9 cellular contexts compared by ENCODE assay signal in the genomic region with DNA sequence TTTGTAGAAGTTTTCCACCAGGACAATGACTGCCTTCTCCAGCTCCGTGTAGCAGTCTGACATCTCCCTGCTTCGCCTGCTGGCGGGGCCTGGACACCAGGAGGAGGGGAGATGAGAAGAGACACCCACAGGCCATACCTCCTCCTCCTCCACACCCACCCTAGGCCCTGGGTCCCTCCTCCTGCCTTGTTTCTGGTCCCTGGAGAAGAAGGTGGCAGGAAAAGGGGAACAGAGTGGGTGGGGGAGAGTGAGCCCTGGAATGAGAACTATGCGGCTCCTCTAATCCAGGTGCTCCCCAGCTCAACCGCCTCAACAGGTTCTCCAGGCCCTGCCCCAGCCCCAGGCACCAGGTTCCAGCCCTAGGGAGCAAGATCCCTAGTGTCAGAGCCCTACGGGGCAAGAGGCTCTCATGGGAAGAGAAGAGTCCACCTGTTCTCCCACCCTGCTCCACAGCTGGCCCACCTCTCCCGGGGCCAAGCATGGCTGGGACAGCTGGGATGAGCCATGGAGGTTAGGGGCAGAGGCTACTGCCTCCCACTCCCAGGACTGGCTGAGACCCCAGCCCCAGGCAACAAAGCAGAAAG. TPM values are rescaled to one million over a fixed set of nuclear protein-coding genes. Genes with fewer than 3 reads are reported as not detected.
DNase-seq lines count a peak whose midpoint lies in the region; ATAC-seq and TF ChIP-seq lines count a peak whose summit lies in the region.
"Had no signal": no experiment of that assay in that cellular context is flagged by ENCODE, and none has a peak within 500 bp of the region (broad histone marks: within the 10 kb centered on the region; RNA-seq: fewer than 3 reads in every experiment).

No MANE protein-coding gene starts in this region.

- H3K9me3 ChIP-seq in BLaER1: no peaks in the 10 kb centered on the region
- no peaks in the 10 kb centered on the region for H3K9me3 ChIP-seq in psoas muscle

- H3K36me3 ChIP-seq in BLaER1 (no peaks in the 10 kb centered on the region), psoas muscle (ENCODE audit: insufficient read depth in 1 of 2, low read depth in 1 of 2) (peaks cover 0 to 29% of the 10 kb centered on the region in 2 donors)

- no peaks in the 10 kb centered on the region for H4K20me1 ChIP-seq in BLaER1

- 56 to 72% (median 63%) methylated on average over 7 of the region's 7 CpGs for WGBS in psoas muscle, 3 donors

- H3K27me3 ChIP-seq in BLaER1 (no peaks in the 10 kb centered on the region), psoas muscle (ENCODE audit: insufficient read depth in 3 of 3, low read length in 2 of 3) (no peaks in the 10 kb centered on the region)

- H3K4me3 ChIP-seq in BLaER1 (no peak overlapping the region), fibroblast of mammary gland (ENCODE audit: control insufficient read depth, low read depth, low read length) (peak overlapping the region; percentile 94), psoas muscle (peak overlapping the region; percentile 66)

- H3K9ac ChIP-seq in BLaER1: no peak overlapping the region

- H3K27ac ChIP-seq in BLaER1: peak overlapping the region; percentile 59
- H3K27ac ChIP-seq in psoas muscle: peak overlapping the region; percentile 81

- DNase-seq in fibroblast of mammary gland (ENCODE audit: low read depth) (no peak), psoas muscle (no peak), inferior parietal cortex (ENCODE audit: extremely low spot score) (no peak), activated gamma-delta T cell treated with Interleukin-2 at 50 U/mL for 16 hours (no peak)
- no peak for DNase-seq in activated T-cell treated with anti-CD3 and anti-CD28 coated beads, Interleukin-2, amount 50 U/mL, for 1 hour
- no peak for DNase-seq in activated naive CD4-positive, alpha-beta T cell treated with anti-CD3 and anti-CD28 coated beads, Interleukin-2, amount 50 U/mL, for 72 hours (ENCODE audit: low spot score in 2 of 2)
- DNase-seq: activated CD4-positive, alpha-beta T cell treated with anti-CD3 and anti-CD28 coated beads for 1 hour had no signal

- no peaks in the 10 kb centered on the region for H3K9me3 Mint-ChIP-seq in activated naive CD4-positive, alpha-beta T cell treated with anti-CD3 and anti-CD28 coated beads, Interleukin-2, amount 50 U/mL, for 72 hours

- H3K4me2 ChIP-seq in BLaER1: peak overlapping the region; percentile 57

- TF ChIP-seq CTCF in fibroblast of mammary gland (conservative IDR thresholded peaks at IDR 0.05; ENCODE audit: control insufficient read depth, insufficient read depth, low read depth, low read length): no peak
- no peak for TF ChIP-seq CTCF in psoas muscle (IDR thresholded peaks at IDR 0.05)

- no peaks in the 10 kb centered on the region for H3K36me3 Mint-ChIP-seq in activated naive CD4-positive, alpha-beta T cell treated with anti-CD3 and anti-CD28 coated beads, Interleukin-2, amount 50 U/mL, for 72 hours

- ATAC-seq in SK-N-SH treated with all-trans-retinoic acid at 6 μM for 48 hours (peak; percentile 26), psoas muscle (no peak)
- ATAC-seq in activated naive CD4-positive, alpha-beta T cell treated with anti-CD3 and anti-CD28 coated beads, Interleukin-2, amount 50 U/mL, for 72 hours: no peak

- intact Hi-C loops in psoas muscle (cut with DNase I): no loop called here

- peaks cover 43% of the 10 kb centered on the region for H3K4me1 ChIP-seq in BLaER1
- peaks cover 23% of the 10 kb centered on the region for H3K4me1 ChIP-seq in psoas muscle

- peak overlapping the region in 1 of 2 donors; percentile 36 for H3K27ac Mint-ChIP-seq in activated naive CD4-positive, alpha-beta T cell treated with anti-CD3 and anti-CD28 coated beads, Interleukin-2, amount 50 U/mL, for 72 hours

TF ChIP-seq in SK-N-SH treated with all-trans-retinoic acid at 6 μM for 48 hours, 23 proteins besides CTCF, POLR2A, EP300 and RAD21:
- TF ChIP-seq, protein P1, sequence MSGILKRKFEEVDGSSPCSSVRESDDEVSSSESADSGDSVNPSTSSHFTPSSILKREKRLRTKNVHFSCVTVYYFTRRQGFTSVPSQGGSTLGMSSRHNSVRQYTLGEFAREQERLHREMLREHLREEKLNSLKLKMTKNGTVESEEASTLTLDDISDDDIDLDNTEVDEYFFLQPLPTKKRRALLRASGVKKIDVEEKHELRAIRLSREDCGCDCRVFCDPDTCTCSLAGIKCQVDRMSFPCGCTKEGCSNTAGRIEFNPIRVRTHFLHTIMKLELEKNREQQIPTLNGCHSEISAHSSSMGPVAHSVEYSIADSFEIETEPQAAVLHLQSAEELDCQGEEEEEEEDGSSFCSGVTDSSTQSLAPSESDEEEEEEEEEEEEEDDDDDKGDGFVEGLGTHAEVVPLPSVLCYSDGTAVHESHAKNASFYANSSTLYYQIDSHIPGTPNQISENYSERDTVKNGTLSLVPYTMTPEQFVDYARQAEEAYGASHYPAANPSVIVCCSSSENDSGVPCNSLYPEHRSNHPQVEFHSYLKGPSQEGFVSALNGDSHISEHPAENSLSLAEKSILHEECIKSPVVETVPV (CRISPR knock-in tag; IDR thresholded peaks at IDR 0.05): no peak
- TF ChIP-seq ZFP30 (CRISPR knock-in tag; IDR thresholded peaks at IDR 0.05) (no peak), ISL1 (CRISPR knock-in tag; IDR thresholded peaks at IDR 0.05) (no peak), BACH2 (CRISPR knock-in tag; IDR thresholded peaks at IDR 0.05; ENCODE audit: borderline replicate concordance) (no peak), OSR1 (CRISPR knock-in tag; IDR thresholded peaks at IDR 0.05) (no peak), TCF4 (CRISPR knock-in tag; IDR thresholded peaks at IDR 0.05; ENCODE audit: borderline replicate concordance) (no peak), ZFP3 (CRISPR knock-in tag; IDR thresholded peaks at IDR 0.05) (no peak)

RNA-seq across cellular contexts. Expression of a gene that starts 4.8 kb away (rescaled TPM):
- total RNA-seq in psoas muscle: 10 to 100 TPM; 23.3 to 57.2 (median 38.3) TPM
- polyA plus RNA-seq in psoas muscle: 100 to 1,000 TPM in 1 of 3 donors, 10 to 100 TPM in 2; 23.5 to 251 (median 38.1) TPM
- not detected for total RNA-seq in activated naive CD4-positive, alpha-beta T cell treated with anti-CD3 and anti-CD28 coated beads, Interleukin-2, amount 50 U/mL, for 72 hours

RNA-seq across cellular contexts. Expression of a gene that starts 7.9 kb away (rescaled TPM):
- total RNA-seq in psoas muscle: under 1 TPM in 1 of 4 donors, not detected in 3; 0.22 TPM
- polyA plus RNA-seq in psoas muscle: under 1 TPM; 0.38 to 0.48 (median 0.39) TPM
- not detected for total RNA-seq in activated naive CD4-positive, alpha-beta T cell treated with anti-CD3 and anti-CD28 coated beads, Interleukin-2, amount 50 U/mL, for 72 hours

RNA-seq across cellular contexts. Expression of a gene that starts 19.1 kb away (rescaled TPM):
- 100 to 1,000 TPM in 2 of 4 donors, 10 to 100 TPM in 2; 72.4 to 199 (median 106) TPM for total RNA-seq in psoas muscle
- 100 to 1,000 TPM in 2 of 3 donors, 10 to 100 TPM in 1; 79.6 to 159 (median 133) TPM for polyA plus RNA-seq in psoas muscle
- total RNA-seq in activated naive CD4-positive, alpha-beta T cell treated with anti-CD3 and anti-CD28 coated beads, Interleukin-2, amount 50 U/mL, for 72 hours: 1 to 10 TPM; 4.2 to 6.0 TPM

RNA-seq across cellular contexts. Expression of a gene that starts 20.1 kb away (rescaled TPM):
- total RNA-seq in psoas muscle: 1,000 to 10,000 TPM in 3 of 4 donors, 100 to 1,000 TPM in 1; 785 to 1,205 (median 1,028) TPM
- polyA plus RNA-seq in psoas muscle: 1,000 to 10,000 TPM in 1 of 3 donors, 100 to 1,000 TPM in 2; 370 to 1,423 (median 918) TPM
- total RNA-seq in activated naive CD4-positive, alpha-beta T cell treated with anti-CD3 and anti-CD28 coated beads, Interleukin-2, amount 50 U/mL, for 72 hours: not detected

RNA-seq across cellular contexts. Expression of a gene that starts 25.7 kb away (rescaled TPM):
- total RNA-seq in psoas muscle: 10 to 100 TPM; 71.1 to 87.7 (median 80.2) TPM
- 100 to 1,000 TPM in 2 of 3 donors, 10 to 100 TPM in 1; 88.3 to 122 (median 111) TPM for polyA plus RNA-seq in psoas muscle
- total RNA-seq in activated naive CD4-positive, alpha-beta T cell treated with anti-CD3 and anti-CD28 coated beads, Interleukin-2, amount 50 U/mL, for 72 hours: 10 to 100 TPM; 83.3 to 91.3 TPM

Comparison
In these comparisons a context has a peak if more than half of its experiments do, and no peak if none do; other contexts are left out.
1. RNA of a gene that starts 4.8 kb away (total RNA-seq): 23.3 to 57.2 TPM in psoas muscle; not detected in activated naive CD4-positive, alpha-beta T cell treated with anti-CD3 and anti-CD28 coated beads, Interleukin-2, amount 50 U/mL, for 72 hours; every median in the first group is over 10 times any median in the second.
2. RNA of a gene that starts 19.1 kb away (total RNA-seq): 72.4 to 199 TPM in psoas muscle; 4.2 to 6.0 TPM in activated naive CD4-positive, alpha-beta T cell treated with anti-CD3 and anti-CD28 coated beads, Interleukin-2, amount 50 U/mL, for 72 hours; every median in the first group is over 10 times any median in the second.